In genomic region chr1:192308314-192308713, GRCh38 we compare ENCODE assay signal across 12 cellular contexts. TPM values are rescaled to one million over a fixed set of nuclear protein-coding genes. Genes with fewer than 3 reads are reported as not detected.
"Had no signal": no experiment of that assay in that cellular context is flagged by ENCODE, and none has a peak within 500 bp of the region (broad histone marks: within the 10 kb centered on the region; RNA-seq: fewer than 3 reads in every experiment).

No MANE protein-coding gene starts in this region.

RNA-seq across cellular contexts. Expression of gene RGS21, which starts 8.5 kb away (rescaled TPM):
- total RNA-seq: OCI-LY7; PC-3; PC-9; Peyer's patch; Right ventricle myocardium inferior; Right ventricle myocardium superior; RPMI7951; SJSA1; SK-MEL-5; T-cell; T-helper 1 cell treated with Interleukin-12 subunit alpha and Interleukin-12 subunit beta and Interleukin-4 antibody, amounts not matched to agents 30 ng/mL and 1 ng/mL, for 36 hours had no signal
- polyA plus RNA-seq: SK-N-SH had no signal
